10 cellular contexts compared by ENCODE assay signal in the genomic region with DNA sequence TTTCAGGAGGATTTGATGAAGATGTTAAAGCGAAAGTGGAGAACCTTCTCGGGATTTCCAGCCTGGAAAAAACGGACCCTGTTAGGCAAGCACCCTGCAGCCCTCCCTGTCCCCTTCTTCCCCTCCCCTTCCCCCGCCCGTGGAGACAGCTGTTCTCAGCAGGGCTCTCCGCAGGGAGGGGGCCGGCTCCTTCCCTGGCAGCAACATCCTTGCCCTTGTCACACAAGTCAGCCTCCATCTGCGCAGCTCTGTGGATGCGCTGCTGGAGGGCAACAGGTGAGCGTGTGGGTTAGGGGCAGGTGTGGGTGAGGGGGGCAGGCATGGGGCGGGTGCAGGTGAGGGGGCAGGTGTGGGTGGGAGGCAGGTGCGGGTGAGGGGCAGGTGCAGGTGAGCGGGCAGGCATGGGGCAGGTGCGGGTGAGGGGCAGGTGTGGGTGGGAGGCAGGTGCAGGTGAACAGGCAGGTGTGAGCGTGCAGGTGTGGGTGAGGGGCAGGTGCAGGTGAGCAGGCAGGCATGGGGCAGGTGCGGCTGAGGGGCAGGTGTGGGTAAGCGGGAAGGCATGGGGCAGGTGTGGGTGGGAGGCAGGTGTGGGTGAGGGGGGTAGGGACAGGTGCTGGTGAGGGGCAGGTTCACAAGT. TPM values are rescaled to one million over a fixed set of nuclear protein-coding genes. Genes with fewer than 3 reads are reported as not detected.
DNase-seq lines count a peak whose midpoint lies in the region; ATAC-seq and TF ChIP-seq lines count a peak whose summit lies in the region.
"Had no signal": no experiment of that assay in that cellular context is flagged by ENCODE, and none has a peak within 500 bp of the region (broad histone marks: within the 10 kb centered on the region; RNA-seq: fewer than 3 reads in every experiment).

No MANE protein-coding gene starts in this region.

- H3K27me3 ChIP-seq in DND-41 (ENCODE audit: insufficient read depth, low read length, poor library complexity): no peaks in the 10 kb centered on the region
- no peaks in the 10 kb centered on the region for H3K27me3 ChIP-seq in neutrophil
- no peaks in the 10 kb centered on the region for H3K27me3 ChIP-seq in esophagus muscularis mucosa
- H3K27me3 ChIP-seq: foreskin keratinocyte, suprapubic skin had no signal

- 61% methylated on average over 17 of the region's 17 CpGs for WGBS in esophagus muscularis mucosa

- H3K4me1 ChIP-seq in DND-41 (ENCODE audit: insufficient read depth, low read length) (no peaks in the 10 kb centered on the region), HEK293 (ENCODE audit: control insufficient read depth, insufficient read depth, low read length) (no peaks in the 10 kb centered on the region), neutrophil (ENCODE audit: control insufficient read depth in 1 of 2, insufficient read depth in 1 of 2, low read depth in 1 of 2, low read length in 1 of 2) (peaks cover 28 to 34% of the 10 kb centered on the region in 2 experiments), esophagus muscularis mucosa (peaks cover 1 to 27% (median 23%) of the 10 kb centered on the region in 4 donors)
- H3K4me1 ChIP-seq: foreskin keratinocyte had no signal

- H3K27me3 Mint-ChIP-seq in activated B cell treated with CpG ODN at 0.5 μM for 24 hours: no peaks in the 10 kb centered on the region

- H3K4me3 ChIP-seq in DND-41 (ENCODE audit: low read depth in 1 of 2, low read length in 2 of 2) (no peak overlapping the region), HEK293 (ENCODE audit: low read depth, low read length) (no peak overlapping the region), neutrophil (ENCODE audit: low read depth in 1 of 2, low read length in 1 of 2) (peak overlapping the region; percentile 46 to 54), esophagus muscularis mucosa (peak overlapping the region in 2 of 4 donors; percentile 16 to 20)
- H3K4me3 ChIP-seq: suprapubic skin had no signal

- intact Hi-C loops in activated B cell treated with CpG ODN at 0.5 μM for 24 hours (cut with micrococcal nuclease): loop anchor here (1.0 kb wide), 1 partner anchor 8 kb away; no protein-coding TSS in a partner anchor
- intact Hi-C loops in esophagus muscularis mucosa (cut with DNase I): no loop called here

- H4K20me1 ChIP-seq in DND-41 (ENCODE audit: insufficient read depth, low read length): peaks cover 42% of the 10 kb centered on the region

- H3K9ac ChIP-seq in DND-41 (ENCODE audit: low read depth, low read length): no peak overlapping the region

- no peak overlapping the region for H3K4me2 ChIP-seq in DND-41 (ENCODE audit: insufficient read depth, low read length)

- POLR2A ChIA-PET in HEK293 (lab: Yijun Ruan, JAX) (interaction anchor here (0.7 kb wide), 1 partner anchor 62 kb away, joined by 3 read pairs; no protein-coding TSS in a partner anchor), activated B cell treated with CpG ODN at 0.5 μM for 24 hours (lab: Charles Lee) (interaction anchor here (0.6 to 10.6 kb wide), 4 partner anchors 7 to 417 kb away, joined by 3 to 130 read pairs (median 8); partner anchors contain the start of genes CYBC1 and NARF)

- no peak for TF ChIP-seq EP300 in esophagus muscularis mucosa (IDR thresholded peaks at IDR 0.05)

- CTCF ChIA-PET in HEK293 (lab: Yijun Ruan, JAX): interaction anchor here (0.6 kb wide), 1 partner anchor 327 kb away, joined by 3 read pairs; no protein-coding TSS in a partner anchor
- CTCF ChIA-PET in activated B cell treated with CpG ODN at 0.5 μM for 24 hours (lab: Charles Lee): interaction anchor here (1.7 kb wide), 1 partner anchor 112 kb away, joined by 4 read pairs; no protein-coding TSS in a partner anchor

- DNase-seq in DND-41: peak; percentile 38
- DNase-seq in activated B cell treated with CpG ODN at 0.5 μM for 24 hours: no peak
- DNase-seq in esophagus muscularis mucosa (ENCODE audit: extremely low spot score): no peak
- DNase-seq: foreskin keratinocyte had no signal

- no peak overlapping the region for H2AFZ ChIP-seq in DND-41 (ENCODE audit: low read depth, low read length)

- peak overlapping the region; percentile 85 for H3K27ac Mint-ChIP-seq in activated B cell treated with CpG ODN at 0.5 μM for 24 hours

- no peak overlapping the region for H3K27ac ChIP-seq in DND-41 (ENCODE audit: low read length)
- no peak overlapping the region for H3K27ac ChIP-seq in HEK293 (ENCODE audit: extremely low read depth, low read depth, low read length)
- H3K27ac ChIP-seq in neutrophil: peak overlapping the region; percentile 92
- H3K27ac ChIP-seq in esophagus muscularis mucosa (replicated peaks in 1 of 4): peak overlapping the region in 2 of 4 donors; percentile 7 to 48
- H3K27ac ChIP-seq: foreskin keratinocyte had no signal

- H3K4me3 Mint-ChIP-seq in activated B cell treated with CpG ODN at 0.5 μM for 24 hours: peak overlapping the region; percentile 63
- H3K4me3 Mint-ChIP-seq: brain had no signal

- no peaks in the 10 kb centered on the region for H3K9me3 Mint-ChIP-seq in activated B cell treated with CpG ODN at 0.5 μM for 24 hours
- H3K9me3 Mint-ChIP-seq: brain had no signal

- H3K9me3 ChIP-seq in DND-41 (ENCODE audit: insufficient read depth, low read length, severe bottlenecking) (no peaks in the 10 kb centered on the region), HEK293 (ENCODE audit: control insufficient read depth, insufficient read depth, low read depth, low read length) (no peaks in the 10 kb centered on the region), neutrophil (no peaks in the 10 kb centered on the region), esophagus muscularis mucosa (no peaks in the 10 kb centered on the region)
- H3K9me3 ChIP-seq: suprapubic skin had no signal

- no peak; the same call in 2 of the 3 replicates for ATAC-seq in DND-41 (ENCODE audit: insufficient read depth, low read depth)
- no peak for ATAC-seq in activated B cell treated with CpG ODN at 0.5 μM for 24 hours (ENCODE audit: low read depth)
- no peak for ATAC-seq in HG02588 (IDR thresholded peaks at IDR 0.05; ENCODE audit: unreplicated experiment)
- ATAC-seq in HG02970 (IDR thresholded peaks at IDR 0.05; ENCODE audit: low FRiP score, unreplicated experiment): no peak
- ATAC-seq: foreskin keratinocyte had no signal

- peaks cover 48% of the 10 kb centered on the region for H3K36me3 Mint-ChIP-seq in activated B cell treated with CpG ODN at 0.5 μM for 24 hours (ENCODE audit: low read depth)
- H3K36me3 Mint-ChIP-seq: brain had no signal

- TF ChIP-seq CTCF in DND-41 (IDR thresholded peaks at IDR 0.05; ENCODE audit: borderline replicate concordance, extremely low read depth, low read length, poor library complexity, severe bottlenecking): no peak
- TF ChIP-seq CTCF in HEK293 (tag by site-specific recombination; IDR thresholded peaks at IDR 0.05): no peak
- no peak for TF ChIP-seq CTCF in activated B cell treated with CpG ODN at 0.5 μM for 24 hours (IDR thresholded peaks at IDR 0.05)
- no peak for TF ChIP-seq CTCF in neutrophil (IDR thresholded peaks at IDR 0.05)
- TF ChIP-seq CTCF in esophagus muscularis mucosa (IDR thresholded peaks at IDR 0.05): no peak

- peaks cover 13% of the 10 kb centered on the region for H3K79me2 ChIP-seq in DND-41 (ENCODE audit: insufficient read depth, low read length)

- H3K36me3 ChIP-seq in DND-41 (ENCODE audit: insufficient read depth, low read length) (peaks cover 66% of the 10 kb centered on the region), HEK293 (ENCODE audit: control insufficient read depth in 2 of 2, insufficient read depth in 1 of 2, low read length in 2 of 2) (peaks cover 0 to 60% of the 10 kb centered on the region in 2 experiments; a peak in 1 of 3 replicates), neutrophil (peaks cover 85% of the 10 kb centered on the region), esophagus muscularis mucosa (peaks cover 7 to 82% (median 60%) of the 10 kb centered on the region in 4 donors)

- H3K4me1 Mint-ChIP-seq in activated B cell treated with CpG ODN at 0.5 μM for 24 hours: peaks cover 48% of the 10 kb centered on the region
- H3K4me1 Mint-ChIP-seq: brain had no signal

- TF ChIP-seq POLR2A in esophagus muscularis mucosa (IDR thresholded peaks at IDR 0.05; ENCODE audit: low read depth): no peak

TF ChIP-seq in HEK293, 187 proteins besides CTCF, POLR2A, EP300 and RAD21 (continues in another document):
- TF ChIP-seq ZFP3 (tag by site-specific recombination; IDR thresholded peaks at IDR 0.05; ENCODE audit: low read depth) (no peak), ZNF501 (tag by site-specific recombination; IDR thresholded peaks at IDR 0.05) (no peak), PRDM1 (tag by site-specific recombination; IDR thresholded peaks at IDR 0.05) (no peak), SP7 (tag by site-specific recombination; IDR thresholded peaks at IDR 0.05) (no peak), ZBTB20 (tag by site-specific recombination; IDR thresholded peaks at IDR 0.05) (no peak), SCRT2 (tag by site-specific recombination; IDR thresholded peaks at IDR 0.05) (peak; percentile 81), ZFP37 (tag by site-specific recombination; IDR thresholded peaks at IDR 0.05) (no peak), ZNF571 (tag by site-specific recombination; IDR thresholded peaks at IDR 0.05) (no peak), ZNF335 (tag by site-specific recombination; conservative IDR thresholded peaks at IDR 0.05) (no peak), ZEB2 (tag by site-specific recombination; IDR thresholded peaks at IDR 0.05) (peak; percentile 99), ZNF707 (tag by site-specific recombination; IDR thresholded peaks at IDR 0.05) (no peak), ZNF292 (tag by site-specific recombination; IDR thresholded peaks at IDR 0.05; ENCODE audit: borderline replicate concordance, low read depth) (no peak), WT1 (tag by site-specific recombination; IDR thresholded peaks at IDR 0.05) (no peak), KLF10 (tag by site-specific recombination; IDR thresholded peaks at IDR 0.05) (no peak)
- TF ChIP-seq, protein P1, sequence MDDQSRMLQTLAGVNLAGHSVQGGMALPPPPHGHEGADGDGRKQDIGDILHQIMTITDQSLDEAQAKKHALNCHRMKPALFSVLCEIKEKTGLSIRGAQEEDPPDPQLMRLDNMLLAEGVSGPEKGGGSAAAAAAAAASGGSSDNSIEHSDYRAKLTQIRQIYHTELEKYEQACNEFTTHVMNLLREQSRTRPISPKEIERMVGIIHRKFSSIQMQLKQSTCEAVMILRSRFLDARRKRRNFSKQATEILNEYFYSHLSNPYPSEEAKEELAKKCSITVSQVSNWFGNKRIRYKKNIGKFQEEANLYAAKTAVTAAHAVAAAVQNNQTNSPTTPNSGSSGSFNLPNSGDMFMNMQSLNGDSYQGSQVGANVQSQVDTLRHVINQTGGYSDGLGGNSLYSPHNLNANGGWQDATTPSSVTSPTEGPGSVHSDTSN (CRISPR knock-in tag; IDR thresholded peaks at IDR 0.05): no peak

RNA-seq across cellular contexts. Expression of gene CYBC1, which starts 9.4 kb away (rescaled TPM):
- 405 and 501 TPM in 2 replicates for total RNA-seq in activated B cell treated with CpG ODN at 0.5 μM for 24 hours
- total RNA-seq in esophagus muscularis mucosa: 10 to 100 TPM; 40.7 to 78.3 (median 69.7) TPM

RNA-seq across cellular contexts. Expression of gene NARF, which starts 17.4 kb away (rescaled TPM):
- 77.8 and 81.9 TPM in 2 replicates for total RNA-seq in activated B cell treated with CpG ODN at 0.5 μM for 24 hours
- 10 to 100 TPM; 26.2 to 30.9 (median 29.3) TPM for total RNA-seq in esophagus muscularis mucosa

RNA-seq across cellular contexts. Expression of gene OGFOD3, which starts 22.7 kb away (rescaled TPM):
- total RNA-seq in activated B cell treated with CpG ODN at 0.5 μM for 24 hours: 29.5 and 35.0 TPM in 2 replicates
- 10 to 100 TPM; 21.6 to 35.3 (median 28.5) TPM for total RNA-seq in esophagus muscularis mucosa

RNA-seq across cellular contexts. Expression of gene HEXD, which starts 23.0 kb away (rescaled TPM):
- total RNA-seq in activated B cell treated with CpG ODN at 0.5 μM for 24 hours (69.5 and 88.8 TPM in 2 replicates), esophagus muscularis mucosa (10 to 100 TPM; 15.7 to 27.1 (median 20.6) TPM)

Comparison
In these comparisons a context has a peak if more than half of its experiments do, and no peak if none do; other contexts are left out.
1. H3K4me3 ChIP-seq: peak in neutrophil (2 of 2); none in DND-41 (0 of 2) and HEK293 (single experiment).